ENCODE assay signal across 16 cellular contexts in genomic region chr22:21457023-21457787, GRCh38. TPM values are rescaled to one million over a fixed set of nuclear protein-coding genes. Genes with fewer than 3 reads are reported as not detected.
DNase-seq lines count a peak whose midpoint lies in the region; ATAC-seq and TF ChIP-seq lines count a peak whose summit lies in the region.
"Had no signal": no experiment of that assay in that cellular context is flagged by ENCODE, and none has a peak within 500 bp of the region (broad histone marks: within the 10 kb centered on the region; RNA-seq: fewer than 3 reads in every experiment).

No MANE protein-coding gene starts in this region.

- H3K27ac ChIP-seq in H9 (ENCODE audit: insufficient read length, low read depth, low read length) (no peak overlapping the region), RWPE1 (peak overlapping the region; percentile 48; the same call in 1 of the 2 replicates), trophoblast cell (ENCODE audit: low read depth, low read length) (no peak overlapping the region)
- H3K27ac ChIP-seq: GM23248 had no signal

- no peak overlapping the region for H3K18ac ChIP-seq in H9 (ENCODE audit: insufficient read length, low read depth, low read length)
- H3K18ac ChIP-seq in trophoblast cell (ENCODE audit: low read length) = no peak overlapping the region

- H2AK5ac ChIP-seq in H9 (ENCODE audit: insufficient read length, low read length) (no peak overlapping the region), trophoblast cell (ENCODE audit: low read length) (no peak overlapping the region)

- H3K23ac ChIP-seq in H9 (ENCODE audit: insufficient read length, low read depth, low read length) (no peak overlapping the region), trophoblast cell (ENCODE audit: low read length) (no peak overlapping the region)

- H2AFZ ChIP-seq in H9 (ENCODE audit: low read length) (no peak overlapping the region), trophoblast cell (ENCODE audit: insufficient read depth, low read length, poor library complexity) (no peak overlapping the region)
- H2AFZ ChIP-seq: GM23248 had no signal

- no peak for ATAC-seq in GM21515 (IDR thresholded peaks at IDR 0.05; ENCODE audit: unreplicated experiment)

- H3K9ac ChIP-seq in H9 (ENCODE audit: extremely low read depth, insufficient read length, low read length) (no peak overlapping the region), trophoblast cell (ENCODE audit: low read length) (no peak overlapping the region)
- H3K9ac ChIP-seq: GM23248 had no signal

- H2BK120ac ChIP-seq in H9 (ENCODE audit: low read depth, low read length, poor library complexity, severe bottlenecking) (no peak overlapping the region), trophoblast cell (ENCODE audit: insufficient read depth, low read length, poor library complexity) (no peak overlapping the region)

- H4K8ac ChIP-seq in H9 (replicated peaks; ENCODE audit: insufficient read length, low read depth, low read length) (no peak overlapping the region), trophoblast cell (ENCODE audit: low read depth, low read length) (no peak overlapping the region)

- H3K4me3 ChIP-seq in trophoblast cell (ENCODE audit: low read depth, low read length) = peak overlapping the region; percentile 28
- H3K4me3 ChIP-seq: GM23248 had no signal

- H3K4me3 Mint-ChIP-seq in H9 = no peak overlapping the region
- H3K4me3 Mint-ChIP-seq: brain; stimulated activated naive CD8-positive, alpha-beta T cell treated with anti-CD3 and anti-CD28 coated beads, Interleukin-15, Interleukin-2, amounts not matched to agents 100 ng/mL and 50 ng/mL, for 24 hours had no signal

- no peak overlapping the region for H3K14ac ChIP-seq in H9 (ENCODE audit: insufficient read depth, low read length)
- no peak overlapping the region for H3K14ac ChIP-seq in trophoblast cell (ENCODE audit: low read length)

- H3T11ph ChIP-seq in H9 (ENCODE audit: low read length) = no peak overlapping the region

- H3K4me1 ChIP-seq in H9 (ENCODE audit: insufficient read depth, low read length) (peaks cover 6% of the 10 kb centered on the region; the same call in 1 of the 2 replicates), trophoblast cell (ENCODE audit: control insufficient read depth in 1 of 2, insufficient read depth in 2 of 2, low read length in 2 of 2) (no peaks in the 10 kb centered on the region)

- H4K5ac ChIP-seq in H9 (ENCODE audit: insufficient read length, low read depth, low read length) = no peak overlapping the region

- CTCF ChIA-PET in RWPE1 (lab: Yijun Ruan, JAX) = no interaction called here

- in situ Hi-C loops in GM13977 (cut with MboI; ENCODE audit: low pct_unique_long_range_greater_than_20kb, low sequenced_read_pairs, unreplicated experiment) = no loop called here

- TF ChIP-seq CTCF in H9 (conservative IDR thresholded peaks at IDR 0.05) = no peak
- no peak for TF ChIP-seq CTCF in RWPE1 (conservative IDR thresholded peaks at IDR 0.05; ENCODE audit: low read depth)
- no peak for TF ChIP-seq CTCF in GM13977 (IDR thresholded peaks at IDR 0.05; ENCODE audit: extremely low read depth, insufficient read depth, missing control alignments)

- H4K20me1 ChIP-seq in H9 (ENCODE audit: control insufficient read depth, insufficient read depth, insufficient read length) = no peaks in the 10 kb centered on the region

- H3K27me3 ChIP-seq in H9 (ENCODE audit: insufficient read depth, low read length) = no peaks in the 10 kb centered on the region
- no peaks in the 10 kb centered on the region for H3K27me3 ChIP-seq in trophoblast cell (ENCODE audit: insufficient read depth, low read length)

- no peaks in the 10 kb centered on the region for H3K36me3 Mint-ChIP-seq in H9 (ENCODE audit: insufficient read depth in 1 of 3, low read depth in 3 of 3)
- H3K36me3 Mint-ChIP-seq: brain; CD4-positive, CD25-positive, alpha-beta regulatory T cell had no signal

- no peaks in the 10 kb centered on the region for H3K79me2 ChIP-seq in H9 (ENCODE audit: insufficient read depth, low read length)
- no peaks in the 10 kb centered on the region for H3K79me2 ChIP-seq in trophoblast cell (ENCODE audit: control insufficient read depth, insufficient read depth, low read length, poor library complexity)

- DNase-seq in H9 (peak; percentile 27), RWPE1 (ENCODE audit: low spot score) (no peak), islet precursor cell (peak; percentile 51), trophoblast cell (no peak), GM13977 (ENCODE audit: low spot score) (no peak), mesenteric fat pad (ENCODE audit: low spot score) (no peak)
- DNase-seq: activated CD4-positive, alpha-beta T cell treated with anti-CD3 and anti-CD28 coated beads, Interleukin-2, amount 50 U/mL, for 1 hour; CD4-positive, CD25-positive, alpha-beta regulatory T cell; GM23248; hippocampal formation; NCI-H1092 treated with DMSO at 0.1 percent for 48 hours; NCI-H510A; stimulated activated CD4-positive, alpha-beta T cell treated with anti-CD3 and anti-CD28 coated beads, Interleukin-4, amount 100 ng/mL, for 4 hours had no signal

- H3K56ac ChIP-seq in H9 (ENCODE audit: insufficient read length, low read depth, low read length) = no peak overlapping the region

- no peak overlapping the region for H3K4me2 ChIP-seq in H9 (ENCODE audit: insufficient read depth, insufficient read length, low read length)
- H3K4me2 ChIP-seq in trophoblast cell (ENCODE audit: low read length) = no peak overlapping the region

- H2BK5ac ChIP-seq in H9 (ENCODE audit: insufficient read length, low read length) (no peak overlapping the region), trophoblast cell (ENCODE audit: low read depth, low read length, poor library complexity) (no peak overlapping the region)

- peaks cover 16 to 17% of the 10 kb centered on the region in 2 experiments for H3K4me1 Mint-ChIP-seq in H9
- H3K4me1 Mint-ChIP-seq: brain; CD4-positive, CD25-positive, alpha-beta regulatory T cell had no signal

- no peaks in the 10 kb centered on the region for H3K23me2 ChIP-seq in H9 (ENCODE audit: insufficient read length, low read depth, low read length, poor library complexity, severe bottlenecking)

- POLR2A ChIA-PET in RWPE1 (lab: Yijun Ruan, JAX; ENCODE audit: low non-redundant PET) = no interaction called here

- H2BK15ac ChIP-seq in H9 (ENCODE audit: low read depth, low read length) = no peak overlapping the region

- no peaks in the 10 kb centered on the region for H3K27me3 Mint-ChIP-seq in H9 (ENCODE audit: low read depth)
- H3K27me3 Mint-ChIP-seq: brain; CD4-positive, CD25-positive, alpha-beta regulatory T cell; stimulated activated naive CD8-positive, alpha-beta T cell treated with anti-CD3 and anti-CD28 coated beads, Interleukin-15, Interleukin-2, amounts not matched to agents 100 ng/mL and 50 ng/mL, for 24 hours had no signal

- no peaks in the 10 kb centered on the region for H3K79me1 ChIP-seq in H9 (ENCODE audit: insufficient read depth, low read depth, low read length, poor library complexity, severe bottlenecking)
- H3K79me1 ChIP-seq in trophoblast cell (ENCODE audit: low read length) = no peaks in the 10 kb centered on the region

- H3K4ac ChIP-seq in H9 (ENCODE audit: low read depth, low read length) = no peak overlapping the region
- H3K4ac ChIP-seq in trophoblast cell (ENCODE audit: low read depth, low read length) = no peak overlapping the region

- no peaks in the 10 kb centered on the region for H3K9me3 Mint-ChIP-seq in H9
- H3K9me3 Mint-ChIP-seq: brain; CD4-positive, CD25-positive, alpha-beta regulatory T cell; stimulated activated naive CD8-positive, alpha-beta T cell treated with anti-CD3 and anti-CD28 coated beads, Interleukin-15, Interleukin-2, amounts not matched to agents 100 ng/mL and 50 ng/mL, for 24 hours had no signal

- no CpG with 5 or more reads among the region's 19 CpGs for WGBS in H9 (ENCODE audit: extremely low coverage, insufficient read length, low lambda C conversion rate)
- no CpG with 5 or more reads among the region's 19 CpGs for WGBS in trophoblast cell (ENCODE audit: extremely low coverage, insufficient coverage, insufficient read length)

- H3K9me3 ChIP-seq in H9 (ENCODE audit: control insufficient read depth, low read depth, low read length) = no peaks in the 10 kb centered on the region
- no peaks in the 10 kb centered on the region for H3K9me3 ChIP-seq in trophoblast cell (ENCODE audit: insufficient read depth, low read depth, low read length)

- no peak overlapping the region for H4K91ac ChIP-seq in H9 (ENCODE audit: insufficient read length, low read depth, low read length)
- H4K91ac ChIP-seq in trophoblast cell (ENCODE audit: low read depth, low read length) = no peak overlapping the region

- peak overlapping the region; percentile 14 to 54 (median 50); a peak in 5 of 7 replicates for H3K27ac Mint-ChIP-seq in H9
- H3K27ac Mint-ChIP-seq: stimulated activated naive CD8-positive, alpha-beta T cell treated with anti-CD3 and anti-CD28 coated beads, Interleukin-15, Interleukin-2, amounts not matched to agents 100 ng/mL and 50 ng/mL, for 24 hours had no signal

- H4K12ac ChIP-seq in trophoblast cell (ENCODE audit: low read depth, low read length) = no peak overlapping the region

- H2BK20ac ChIP-seq in H9 (ENCODE audit: low read depth, low read length, poor library complexity, severe bottlenecking) = no peak overlapping the region

- H2BK12ac ChIP-seq in H9 (ENCODE audit: insufficient read length, low read depth, low read length) (no peak overlapping the region), trophoblast cell (ENCODE audit: low read length) (no peak overlapping the region)

- H3K36me3 ChIP-seq in trophoblast cell (ENCODE audit: control insufficient read depth in 1 of 2, insufficient read depth in 2 of 2, low read length in 2 of 2) = peaks cover 9 to 12% of the 10 kb centered on the region in 2 experiments

RNA-seq across cellular contexts. Expression of gene TMEM191C, which starts 10.0 kb away (rescaled TPM):
- total RNA-seq in H9 (2021) (3.3 and 4.2 TPM in 2 replicates), mesenteric fat pad (0.16 TPM)
- 7.7 and 8.4 TPM in 2 replicates for polyA plus RNA-seq in trophoblast cell (2013)

RNA-seq across cellular contexts. Expression of gene HIC2, which starts 40.0 kb away (rescaled TPM):
- 22.8 and 24.9 TPM in 2 replicates for total RNA-seq in H9 (2021)
- 61.7 and 66.5 TPM in 2 replicates for polyA plus RNA-seq in trophoblast cell (2013)
- 5.5 TPM for total RNA-seq in mesenteric fat pad

Comparison
In these comparisons a context has a peak if more than half of its experiments do, and no peak if none do; other contexts are left out.
1. DNase-seq: peak in H9 (single experiment) and islet precursor cell (single experiment); none in RWPE1 (single experiment), trophoblast cell (0 of 2), GM13977 (single experiment) and mesenteric fat pad (single experiment).